9 cellular contexts compared by ENCODE assay signal in the genomic region with DNA sequence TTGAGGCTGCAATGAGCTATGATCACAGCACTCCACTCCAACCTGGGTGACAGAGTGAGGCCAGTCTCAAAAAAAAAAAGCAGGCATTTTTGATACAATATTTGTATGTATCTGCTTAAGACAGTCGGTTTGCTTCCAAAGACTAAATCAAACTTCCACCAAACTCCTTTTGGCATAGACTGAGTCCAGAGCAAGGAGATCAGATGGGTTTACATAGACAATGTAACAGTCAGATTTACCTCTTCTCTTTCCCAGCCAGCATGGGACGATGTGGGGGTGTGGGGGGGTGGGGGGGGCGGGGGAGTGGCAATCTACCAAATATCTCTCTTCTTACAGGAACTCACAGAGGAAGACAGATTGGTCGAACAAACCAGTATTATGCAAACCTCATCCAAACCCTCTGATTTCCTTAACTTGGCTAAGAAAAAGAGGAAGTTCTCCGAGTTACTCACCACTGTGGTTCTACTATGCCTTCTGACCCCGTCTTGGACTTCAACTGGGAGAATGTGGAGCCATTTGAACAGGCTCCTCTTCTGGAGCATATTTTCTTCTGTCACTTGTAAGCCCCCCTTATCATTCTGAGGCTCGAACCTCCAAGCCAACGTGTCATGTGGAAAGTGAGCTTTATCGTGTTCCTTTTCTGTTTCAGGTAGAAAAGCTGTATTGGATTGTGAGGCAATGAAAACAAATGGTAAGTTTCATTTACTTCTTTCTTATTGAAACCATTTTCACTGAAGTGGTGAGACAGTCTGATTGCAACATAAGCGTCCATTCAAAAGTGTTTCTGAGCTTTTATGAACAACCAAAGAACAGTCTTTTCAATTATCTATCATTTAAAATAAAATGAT. TPM values are rescaled to one million over a fixed set of nuclear protein-coding genes. Genes with fewer than 3 reads are reported as not detected.
DNase-seq lines count a peak whose midpoint lies in the region; ATAC-seq and TF ChIP-seq lines count a peak whose summit lies in the region.
"Had no signal": no experiment of that assay in that cellular context is flagged by ENCODE, and none has a peak within 500 bp of the region (broad histone marks: within the 10 kb centered on the region; RNA-seq: fewer than 3 reads in every experiment).

MILR1 (plus strand) TSS at position 451 of the 848 bp plus-strand sequence; CDS start at position 505, 54 bp downstream.

- H3K36me3 Mint-ChIP-seq in activated CD4-positive, alpha-beta T cell treated with anti-CD3 and anti-CD28 coated beads, Interleukin-2, amount 10 ng/mL, durations not matched to agents 7 days and 5 days (ENCODE audit: low read depth): no peaks in the 10 kb centered on the region
- H3K36me3 Mint-ChIP-seq: CD4-positive, CD25-positive, alpha-beta regulatory T cell had no signal

- H3K4me2 ChIP-seq in PC-9: peak within 1 kb of the TSS; percentile 87

- peaks cover 36% of the 10 kb centered on the region for H3F3A ChIP-seq in PC-9 (ENCODE audit: insufficient read depth, low read depth)

- H3K27ac Mint-ChIP-seq in activated CD4-positive, alpha-beta T cell treated with anti-CD3 and anti-CD28 coated beads, Interleukin-2, amount 10 ng/mL, durations not matched to agents 7 days and 5 days: peak within 1 kb of the TSS; percentile 17

- no peaks in the 10 kb centered on the region for H3K27me3 ChIP-seq in PC-9 (ENCODE audit: insufficient read depth, low read depth)
- no peaks in the 10 kb centered on the region for H3K27me3 ChIP-seq in effector memory CD4-positive, alpha-beta T cell (replicated peaks; ENCODE audit: control insufficient read depth, insufficient read depth, low read length, poor library complexity, severe bottlenecking)

- no peaks in the 10 kb centered on the region for H3K27me3 Mint-ChIP-seq in activated CD4-positive, alpha-beta T cell treated with anti-CD3 and anti-CD28 coated beads, Interleukin-2, amount 10 ng/mL, durations not matched to agents 7 days and 5 days

- no peaks in the 10 kb centered on the region for H4K20me1 ChIP-seq in PC-9 (ENCODE audit: insufficient read depth)

- CTCF ChIA-PET in activated CD4-positive, alpha-beta T cell treated with anti-CD3 and anti-CD28 coated beads, Interleukin-2, amount 10 ng/mL, durations not matched to agents 7 days and 5 days (lab: Charles Lee): interaction anchor here (0.5 to 1.8 kb wide), 7 partner anchors 7 to 1101 kb away, joined by 3 to 7 read pairs (median 4); no protein-coding TSS in a partner anchor
- CTCF ChIA-PET in PC-9 (lab: Charles Lee): interaction anchor here (0.5 to 0.8 kb wide), 4 partner anchors 33 to 677 kb away, joined by 3 to 5 read pairs (median 3); partner anchors contain the start of gene CEP95

- no peaks in the 10 kb centered on the region; the same call in 1 of the 2 replicates for H3K9me3 ChIP-seq in PC-9 (ENCODE audit: insufficient read depth, low read depth)
- H3K9me3 ChIP-seq in effector memory CD4-positive, alpha-beta T cell (ENCODE audit: control insufficient read depth, low read length): no peaks in the 10 kb centered on the region

- peak within 1 kb of the TSS; percentile 98 for H3K27ac ChIP-seq in PC-9
- H3K27ac ChIP-seq in effector memory CD4-positive, alpha-beta T cell (ENCODE audit: insufficient read depth, low read length, poor library complexity, severe bottlenecking): no peak within 1 kb of the TSS

- TF ChIP-seq CTCF in PC-9 (conservative IDR thresholded peaks at IDR 0.05) (no peak), epithelial cell of esophagus (IDR thresholded peaks at IDR 0.05; ENCODE audit: insufficient read depth, low read depth, low read length, missing control alignments) (no peak)

- no peak for ATAC-seq in HG02678 (IDR thresholded peaks at IDR 0.05; ENCODE audit: unreplicated experiment)

- H3K4me1 ChIP-seq in PC-9 (replicated peaks; ENCODE audit: insufficient read depth): peaks cover 44% of the 10 kb centered on the region
- H3K4me1 ChIP-seq in effector memory CD4-positive, alpha-beta T cell (ENCODE audit: control insufficient read depth, insufficient read depth, low read length, poor library complexity, severe bottlenecking): no peaks in the 10 kb centered on the region

- H2AFZ ChIP-seq in PC-9: peak within 1 kb of the TSS; percentile 67; the same call in 1 of the 2 replicates

- peak within 1 kb of the TSS; percentile 55 for H3K4me3 ChIP-seq in PC-9
- no peak within 1 kb of the TSS for H3K4me3 ChIP-seq in epithelial cell of esophagus (ENCODE audit: low read length)
- no peak within 1 kb of the TSS for H3K4me3 ChIP-seq in effector memory CD4-positive, alpha-beta T cell (ENCODE audit: insufficient read depth, low read depth, low read length, poor library complexity, severe bottlenecking)

- DNase-seq in activated CD4-positive, alpha-beta T cell treated with anti-CD3 and anti-CD28 coated beads, Interleukin-2, amount 10 ng/mL, durations not matched to agents 7 days and 5 days: no peak
- no peak for DNase-seq in activated CD4-positive, alpha-beta T cell treated with anti-CD3 and anti-CD28 coated beads for 1 hour
- DNase-seq in PC-9 (peak; percentile 39 to 97), epithelial cell of esophagus (ENCODE audit: low read depth) (peak; percentile 38), occipital lobe (lab: John Stamatoyannopoulos, UW) (peak; percentile 9), SHP77 (lab: John Stamatoyannopoulos, UW) (no peak)
- no peak for DNase-seq in effector memory CD4-positive, alpha-beta T cell
- DNase-seq: CD4-positive, CD25-positive, alpha-beta regulatory T cell had no signal

- peaks cover 22% of the 10 kb centered on the region for H3K4me1 Mint-ChIP-seq in activated CD4-positive, alpha-beta T cell treated with anti-CD3 and anti-CD28 coated beads, Interleukin-2, amount 10 ng/mL, durations not matched to agents 7 days and 5 days

- no peaks in the 10 kb centered on the region for H3K9me3 Mint-ChIP-seq in activated CD4-positive, alpha-beta T cell treated with anti-CD3 and anti-CD28 coated beads, Interleukin-2, amount 10 ng/mL, durations not matched to agents 7 days and 5 days

- BruUV-seq in PC-9 (replicated peaks; lab: Mats Ljungman, UMichigan): no TSS peak

- intact Hi-C loops in PC-9 (cut with micrococcal nuclease; ENCODE audit: unreplicated experiment): no loop called here

- H3K79me2 ChIP-seq in PC-9 (ENCODE audit: low read depth): peaks cover 15% of the 10 kb centered on the region

- H3K4me3 Mint-ChIP-seq in activated CD4-positive, alpha-beta T cell treated with anti-CD3 and anti-CD28 coated beads, Interleukin-2, amount 10 ng/mL, durations not matched to agents 7 days and 5 days: no peak within 1 kb of the TSS
- H3K4me3 Mint-ChIP-seq: CD4-positive, CD25-positive, alpha-beta regulatory T cell had no signal

- no peaks in the 10 kb centered on the region for H3K9me2 ChIP-seq in PC-9 (ENCODE audit: insufficient read depth)

- peaks cover 21% of the 10 kb centered on the region for H3K36me3 ChIP-seq in PC-9 (ENCODE audit: low read depth)
- no peaks in the 10 kb centered on the region for H3K36me3 ChIP-seq in effector memory CD4-positive, alpha-beta T cell (ENCODE audit: control insufficient read depth, insufficient read depth, low read length)

- POLR2A ChIA-PET in activated CD4-positive, alpha-beta T cell treated with anti-CD3 and anti-CD28 coated beads, Interleukin-2, amount 10 ng/mL, durations not matched to agents 7 days and 5 days (lab: Charles Lee): no interaction called here
- POLR2A ChIA-PET in PC-9 (lab: Charles Lee; ENCODE audit: unreplicated experiment): interaction anchor here (0.6 kb wide), 1 partner anchor 29 kb away, joined by 4 read pairs; no protein-coding TSS in a partner anchor

RNA-seq across cellular contexts. Expression of gene MILR1, which starts in this region (rescaled TPM):
- total RNA-seq in activated CD4-positive, alpha-beta T cell treated with anti-CD3 and anti-CD28 coated beads, Interleukin-2, amount 10 ng/mL, durations not matched to agents 7 days and 5 days: under 1 TPM in 1 of 2 experiments, not detected in 1; 0.27 TPM
- total RNA-seq in PC-9 (2021) (22.9 and 25.6 TPM in 2 replicates), occipital lobe (2.2 TPM)

Comparison
In these comparisons a context has a peak if more than half of its experiments do, and no peak if none do; other contexts are left out.
1. DNase-seq: peak in PC-9 (2 of 2), epithelial cell of esophagus (single experiment) and occipital lobe (single experiment); none in activated CD4-positive, alpha-beta T cell treated with anti-CD3 and anti-CD28 coated beads, Interleukin-2, amount 10 ng/mL, durations not matched to agents 7 days and 5 days (single experiment), activated CD4-positive, alpha-beta T cell treated with anti-CD3 and anti-CD28 coated beads for 1 hour (single experiment), SHP77 (0 of 2) and effector memory CD4-positive, alpha-beta T cell (0 of 3).